In genomic region chr14:104724407-104724980, GRCh38 we compare ENCODE assay signal across 8 cellular contexts. TPM values are rescaled to one million over a fixed set of nuclear protein-coding genes. Genes with fewer than 3 reads are reported as not detected.
DNase-seq lines count a peak whose midpoint lies in the region; ATAC-seq and TF ChIP-seq lines count a peak whose summit lies in the region.

No MANE protein-coding gene starts in this region.

- no peaks in the 10 kb centered on the region for H3K4me1 Mint-ChIP-seq in activated CD4-positive, alpha-beta memory T cell treated with anti-CD3 and anti-CD28 coated beads for 36 hours (ENCODE audit: low read depth)

- H3K4me3 Mint-ChIP-seq in activated CD4-positive, alpha-beta memory T cell treated with anti-CD3 and anti-CD28 coated beads for 36 hours, result peak overlapping the region; percentile 23

- no peak for TF ChIP-seq EP300 in ovary (IDR thresholded peaks at IDR 0.05)

- no peak for TF ChIP-seq POLR2A in ovary (IDR thresholded peaks at IDR 0.05)

- no peak overlapping the region for H3K27ac Mint-ChIP-seq in activated CD4-positive, alpha-beta memory T cell treated with anti-CD3 and anti-CD28 coated beads for 36 hours

- H3K36me3 ChIP-seq in ovary, result no peaks in the 10 kb centered on the region

- peak; percentile 70 for DNase-seq in activated effector memory CD4-positive, alpha-beta T cell treated with anti-CD3 and anti-CD28 coated beads, Interleukin-2, amount 50 U/mL, for 16 hours
- no peak for DNase-seq in activated effector memory CD4-positive, alpha-beta T cell treated with Interleukin-2 at 50 U/mL for 16 hours
- peak; percentile 25 for DNase-seq in activated CD4-positive, alpha-beta memory T cell treated with anti-CD3 and anti-CD28 coated beads for 36 hours
- no peak for DNase-seq in foreskin fibroblast
- DNase-seq in ovary, result peak; percentile 34 to 67 (median 54)
- no peak for DNase-seq in GM19238 (ENCODE audit: insufficient read length, low spot score)

- peaks cover 2% of the 10 kb centered on the region for H3K36me3 Mint-ChIP-seq in activated CD4-positive, alpha-beta memory T cell treated with anti-CD3 and anti-CD28 coated beads for 36 hours

- H3K4me1 ChIP-seq in ovary (ENCODE audit: insufficient read depth), result peaks cover 3% of the 10 kb centered on the region

- POLR2A ChIA-PET in activated CD4-positive, alpha-beta memory T cell treated with anti-CD3 and anti-CD28 coated beads for 36 hours (lab: Charles Lee), result interaction anchor here (1.4 kb wide), 1 partner anchor 28 kb away, joined by 5 read pairs; the partner anchor contains the start of gene SIVA1

- H3K4me3 ChIP-seq in foreskin fibroblast (ENCODE audit: low read depth in 1 of 2, low read length in 2 of 2) (peak overlapping the region; percentile 44 to 49), ovary (peak overlapping the region; percentile 45)

- TF ChIP-seq CTCF in foreskin fibroblast (IDR thresholded peaks at IDR 0.05; ENCODE audit: low read depth, low read length) (no peak), ovary (IDR thresholded peaks at IDR 0.05) (no peak)

- no peak overlapping the region for H3K27ac ChIP-seq in ovary

- H3K27me3 Mint-ChIP-seq in activated CD4-positive, alpha-beta memory T cell treated with anti-CD3 and anti-CD28 coated beads for 36 hours, result no peaks in the 10 kb centered on the region

- no peaks in the 10 kb centered on the region for H3K9me3 Mint-ChIP-seq in activated CD4-positive, alpha-beta memory T cell treated with anti-CD3 and anti-CD28 coated beads for 36 hours

- no peaks in the 10 kb centered on the region for H3K9me3 ChIP-seq in ovary

- intact Hi-C loops in activated CD4-positive, alpha-beta memory T cell treated with anti-CD3 and anti-CD28 coated beads for 36 hours (cut with micrococcal nuclease), result loop anchor here (1.0 to 2.0 kb wide), 2 partner anchors 28 to 48 kb away; no protein-coding TSS in a partner anchor
- intact Hi-C loops in ovary (cut with DNase I), result no loop called here

- CTCF ChIA-PET in activated CD4-positive, alpha-beta memory T cell treated with anti-CD3 and anti-CD28 coated beads for 36 hours (lab: Charles Lee), result interaction anchor here (1.7 to 3.3 kb wide), 2 partner anchors 22 to 26 kb away, joined by 7 to 12 read pairs; no protein-coding TSS in a partner anchor

- WGBS in ovary, 3 donors, result 2 to 4% (median 3%) methylated on average over 13 to 27 of the region's 27 CpGs

- H3K27me3 ChIP-seq in ovary, result no peaks in the 10 kb centered on the region

- ATAC-seq in GM21717 (IDR thresholded peaks at IDR 0.05; ENCODE audit: unreplicated experiment), result no peak
- ATAC-seq in GM19455 (IDR thresholded peaks at IDR 0.05; ENCODE audit: unreplicated experiment), result no peak

RNA-seq across cellular contexts. Expression of gene ADSS1, which starts 0.5 kb away (rescaled TPM):
- 1 to 10 TPM; 2.3 to 3.3 TPM for total RNA-seq in activated CD4-positive, alpha-beta memory T cell treated with anti-CD3 and anti-CD28 coated beads for 36 hours
- 1 to 10 TPM; 2.6 to 9.8 (median 3.8) TPM for total RNA-seq in ovary
- 1 to 10 TPM; 4.1 to 4.9 TPM for polyA plus RNA-seq in ovary

RNA-seq across cellular contexts. Expression of gene SIVA1, which starts 28.5 kb away (rescaled TPM):
- total RNA-seq in activated CD4-positive, alpha-beta memory T cell treated with anti-CD3 and anti-CD28 coated beads for 36 hours, result 100 to 1,000 TPM in 1 of 2 experiments, 10 to 100 TPM in 1; 97.6 to 109 TPM
- 100 to 1,000 TPM in 3 of 7 donors, 10 to 100 TPM in 4; 85.7 to 385 (median 91.6) TPM for total RNA-seq in ovary
- 100 to 1,000 TPM in 1 of 2 donors, 1 to 10 TPM in 1; 2.4 to 249 TPM for polyA plus RNA-seq in ovary

RNA-seq across cellular contexts. Expression of gene INF2, which starts 35.1 kb away (rescaled TPM):
- total RNA-seq in activated CD4-positive, alpha-beta memory T cell treated with anti-CD3 and anti-CD28 coated beads for 36 hours, result 10 to 100 TPM; 66.7 to 71.5 TPM
- 10 to 100 TPM; 15.1 to 40.7 (median 22.2) TPM for total RNA-seq in ovary
- polyA plus RNA-seq in ovary, result 10 to 100 TPM in 1 of 2 donors, 1 to 10 TPM in 1; 6.3 to 18.4 TPM

Comparison
In these comparisons a context has a peak if more than half of its experiments do, and no peak if none do; other contexts are left out.
1. DNase-seq: peak in activated effector memory CD4-positive, alpha-beta T cell treated with anti-CD3 and anti-CD28 coated beads, Interleukin-2, amount 50 U/mL, for 16 hours (single experiment), activated CD4-positive, alpha-beta memory T cell treated with anti-CD3 and anti-CD28 coated beads for 36 hours (single experiment) and ovary (5 of 5); none in activated effector memory CD4-positive, alpha-beta T cell treated with Interleukin-2 at 50 U/mL for 16 hours (single experiment), foreskin fibroblast (0 of 2) and GM19238 (single experiment).